ENCODE assay signal across 9 cellular contexts in the genomic region with DNA sequence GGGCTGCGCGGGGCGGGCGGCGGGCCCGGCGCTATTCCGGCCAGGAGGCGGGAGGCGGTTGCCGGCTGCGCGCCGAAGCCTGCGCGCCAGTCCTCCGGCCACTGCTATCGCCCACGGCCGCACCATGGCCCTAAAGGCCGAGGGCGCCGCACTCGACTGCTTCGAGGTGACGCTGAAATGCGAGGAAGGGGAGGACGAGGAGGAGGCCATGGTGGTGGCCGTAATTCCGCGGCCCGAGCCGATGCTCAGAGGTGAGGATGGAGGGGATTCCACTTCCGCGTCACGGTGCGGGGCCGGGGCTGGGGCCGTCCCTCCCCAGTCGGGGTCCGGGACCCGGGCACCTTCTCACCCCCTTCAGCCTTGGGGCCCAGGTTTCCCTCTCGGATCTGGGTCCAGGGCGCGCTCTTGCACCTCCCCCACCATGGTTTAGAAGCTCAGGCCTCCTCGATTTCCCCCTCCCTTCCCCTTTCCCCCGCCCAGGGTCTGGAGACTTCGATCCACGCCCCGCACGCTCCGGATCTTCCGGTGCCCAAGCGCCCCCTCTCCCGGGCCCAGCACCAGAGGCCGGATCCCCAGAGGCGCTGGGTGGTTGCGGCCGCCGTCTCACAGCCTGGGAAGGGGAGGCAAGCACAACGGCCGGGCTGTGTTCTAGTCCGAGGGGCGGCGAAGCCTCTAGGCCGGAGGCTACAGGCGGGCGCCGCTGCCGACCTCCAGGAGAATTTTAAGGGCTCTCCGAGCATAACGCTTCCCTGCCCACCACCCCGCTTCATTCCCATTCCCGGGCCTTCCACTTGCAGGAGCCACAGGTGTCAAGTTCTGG. TPM values are rescaled to one million over a fixed set of nuclear protein-coding genes. Genes with fewer than 3 reads are reported as not detected.
DNase-seq lines count a peak whose midpoint lies in the region; ATAC-seq, FAIRE-seq and TF ChIP-seq lines count a peak whose summit lies in the region.
"Had no signal": no experiment of that assay in that cellular context is flagged by ENCODE, and none has a peak within 500 bp of the region (broad histone marks: within the 10 kb centered on the region; RNA-seq: fewer than 3 reads in every experiment).

No MANE protein-coding gene starts in this region.

- peak overlapping the region; percentile 73 for H4K91ac ChIP-seq in trophoblast cell (ENCODE audit: low read depth, low read length)

- peak overlapping the region; percentile 78 for H2BK120ac ChIP-seq in trophoblast cell (ENCODE audit: insufficient read depth, low read length, poor library complexity)

- no peak for TF ChIP-seq CTCF in CD14-positive monocyte (IDR thresholded peaks at IDR 0.05)
- no peak for TF ChIP-seq CTCF in Peyer's patch (IDR thresholded peaks at IDR 0.05)
- no peak for TF ChIP-seq CTCF in heart right ventricle (IDR thresholded peaks at IDR 0.05)

- H3K4me3 Mint-ChIP-seq in CD14-positive monocyte = peak overlapping the region; percentile 80 to 87

- H3K18ac ChIP-seq in trophoblast cell (ENCODE audit: low read length) = peak overlapping the region; percentile 76

- H3K36me3 ChIP-seq in Peyer's patch (peaks cover 0 to 12% (median 0%) of the 10 kb centered on the region in 3 donors), heart right ventricle (peaks cover 0 to 29% (median 11%) of the 10 kb centered on the region in 9 donors), trophoblast cell (ENCODE audit: control insufficient read depth in 1 of 2, insufficient read depth in 2 of 2, low read length in 2 of 2) (peaks cover 27 to 29% of the 10 kb centered on the region in 2 experiments)

- H3K27ac Mint-ChIP-seq in CD14-positive monocyte = no peak overlapping the region

- peak overlapping the region; percentile 31 for H4K12ac ChIP-seq in trophoblast cell (ENCODE audit: low read depth, low read length)

- no peak overlapping the region for H3K23ac ChIP-seq in trophoblast cell (ENCODE audit: low read length)

- peak overlapping the region; percentile 83 for H3K14ac ChIP-seq in trophoblast cell (ENCODE audit: low read length)

- H3K27me3 ChIP-seq in Peyer's patch (no peaks in the 10 kb centered on the region), heart right ventricle (no peaks in the 10 kb centered on the region), trophoblast cell (ENCODE audit: insufficient read depth, low read length) (no peaks in the 10 kb centered on the region)

- H3K4me2 ChIP-seq in trophoblast cell (ENCODE audit: low read length) = peak overlapping the region; percentile 71

- H4K8ac ChIP-seq in trophoblast cell (ENCODE audit: low read depth, low read length) = peak overlapping the region; percentile 67

- H3K9me3 ChIP-seq in Peyer's patch (no peaks in the 10 kb centered on the region), heart right ventricle (no peaks in the 10 kb centered on the region), trophoblast cell (ENCODE audit: insufficient read depth, low read depth, low read length) (no peaks in the 10 kb centered on the region)

- peaks cover 32% of the 10 kb centered on the region for H3K4me1 Mint-ChIP-seq in CD14-positive monocyte

- H2BK12ac ChIP-seq in trophoblast cell (ENCODE audit: low read length) = peak overlapping the region; percentile 6

- H2AK5ac ChIP-seq in trophoblast cell (ENCODE audit: low read length) = peak overlapping the region; percentile 32

- H3K4me3 ChIP-seq in Peyer's patch (peak overlapping the region; percentile 86 to 97 (median 90)), heart right ventricle (peak overlapping the region; percentile 76 to 100 (median 96)), trophoblast cell (ENCODE audit: low read depth, low read length) (peak overlapping the region; percentile 97)

- DNase-seq in CD14-positive monocyte (ENCODE audit: low spot score) (no peak), GM19239 (ENCODE audit: insufficient read length, low spot score) (peak; percentile 65), Peyer's patch (peak; percentile 55 to 66 (median 59)), amniotic epithelial cell (ENCODE audit: low read depth) (peak; percentile 39), heart right ventricle (peak; percentile 39 to 59), trophoblast cell (peak in 1 of 2 donors; percentile 45), NCI-H446 treated with DMSO at 0.1 percent for 48 hours (lab: John Stamatoyannopoulos, UW) (no peak)

- whole genome bisulfite sequencing in heart right ventricle, 2 donors = 0 to 1% methylated on average over 66 to 67 of the region's 74 CpGs
- no CpG with 5 or more reads among the region's 74 CpGs for WGBS in trophoblast cell (ENCODE audit: extremely low coverage, insufficient coverage, insufficient read length)

- peak overlapping the region; percentile 87 for H2BK5ac ChIP-seq in trophoblast cell (ENCODE audit: low read depth, low read length, poor library complexity)

- H3K4ac ChIP-seq in trophoblast cell (ENCODE audit: low read depth, low read length) = peak overlapping the region; percentile 95

- H3K79me2 ChIP-seq in trophoblast cell (ENCODE audit: control insufficient read depth, insufficient read depth, low read length, poor library complexity) = peaks cover 14% of the 10 kb centered on the region

- peak; percentile 43 for ATAC-seq in HG03280 (IDR thresholded peaks at IDR 0.05; ENCODE audit: unreplicated experiment)
- ATAC-seq in heart right ventricle = peak; percentile 49 to 71 (median 60)

- peaks cover 10% of the 10 kb centered on the region for H3K79me1 ChIP-seq in trophoblast cell (ENCODE audit: low read length)

- intact Hi-C loops in CD14-positive monocyte (cut with micrococcal nuclease) (no loop called here), heart right ventricle (cut with DNase I) (loop anchor here in 7 of 10 donors (2.0 to 10.0 kb wide), 5 partner anchors 36 to 49 kb away; partner anchors contain the start of gene ZFTA (in 5 of the 7))

- TF ChIP-seq POLR2A in Peyer's patch (IDR thresholded peaks at IDR 0.05) = no peak

- FAIRE-seq in GM19239 (lab: Jason Lieb, UNC) = peak; percentile 39
- FAIRE-seq: TTC549 had no signal

- H3K27ac ChIP-seq in Peyer's patch (peak overlapping the region; percentile 69 to 83 (median 80)), heart right ventricle (peak overlapping the region; percentile 35 to 93 (median 82)), trophoblast cell (ENCODE audit: low read depth, low read length) (peak overlapping the region; percentile 58)

- H3K9me3 Mint-ChIP-seq in CD14-positive monocyte = no peaks in the 10 kb centered on the region

- peak overlapping the region; percentile 38 for H2AFZ ChIP-seq in trophoblast cell (ENCODE audit: insufficient read depth, low read length, poor library complexity)

- H3K4me1 ChIP-seq in Peyer's patch = peaks cover 0 to 22% (median 6%) of the 10 kb centered on the region in 4 donors
- H3K4me1 ChIP-seq in heart right ventricle = peaks cover 0 to 38% (median 22%) of the 10 kb centered on the region in 9 donors
- peaks cover 8 to 13% of the 10 kb centered on the region in 2 experiments for H3K4me1 ChIP-seq in trophoblast cell (ENCODE audit: control insufficient read depth in 1 of 2, insufficient read depth in 2 of 2, low read length in 2 of 2)

- peaks cover 14 to 20% of the 10 kb centered on the region in 2 donors for H3K36me3 Mint-ChIP-seq in CD14-positive monocyte

- H3K9ac ChIP-seq in trophoblast cell (ENCODE audit: low read length) = peak overlapping the region; percentile 96

- H3K27me3 Mint-ChIP-seq in CD14-positive monocyte (ENCODE audit: low read depth in 3 of 3) = peaks cover 11 to 12% (median 12%) of the 10 kb centered on the region in 3 donors

RNA-seq across cellular contexts. Expression of gene SPINDOC, which starts 0.5 kb away (rescaled TPM):
- polyA plus RNA-seq in CD14-positive monocyte (under 1 TPM; 0.10 to 0.20 TPM), heart right ventricle (1 to 10 TPM; 9.4 to 9.7 TPM)
- total RNA-seq in Peyer's patch (10 to 100 TPM in 1 of 4 donors, 1 to 10 TPM in 3; 3.5 to 15.7 (median 6.4) TPM), heart right ventricle (10 to 100 TPM in 5 of 10 donors, 1 to 10 TPM in 5; 7.0 to 13.2 (median 9.9) TPM)
- polyA plus RNA-seq in trophoblast cell (2013) = 47.1 and 48.8 TPM in 2 replicates

RNA-seq across cellular contexts. Expression of gene MARK2, which starts 25.1 kb away (rescaled TPM):
- polyA plus RNA-seq in CD14-positive monocyte = 10 to 100 TPM; 32.4 to 33.3 TPM
- total RNA-seq in Peyer's patch = 10 to 100 TPM; 34.7 to 82.9 (median 72.1) TPM
- 10 to 100 TPM; 33.8 to 42.7 (median 39.0) TPM for total RNA-seq in heart right ventricle
- 10 to 100 TPM; 12.6 to 18.9 TPM for polyA plus RNA-seq in heart right ventricle
- polyA plus RNA-seq in trophoblast cell (2013) = 67.3 and 70.2 TPM in 2 replicates

RNA-seq across cellular contexts. Expression of gene ZFTA, which starts 45.2 kb away (rescaled TPM):
- polyA plus RNA-seq in CD14-positive monocyte (not detected), heart right ventricle (1 to 10 TPM; 4.6 to 7.5 TPM)
- total RNA-seq in Peyer's patch (10 to 100 TPM in 1 of 4 donors, 1 to 10 TPM in 3; 3.7 to 10.5 (median 8.5) TPM), heart right ventricle (10 to 100 TPM in 4 of 10 donors, 1 to 10 TPM in 6; 6.8 to 14.3 (median 8.9) TPM)
- polyA plus RNA-seq in trophoblast cell (2013) = 15.5 and 15.8 TPM in 2 replicates

Comparison
In these comparisons a context has a peak if more than half of its experiments do, and no peak if none do; other contexts are left out.
1. DNase-seq: peak in GM19239 (single experiment), Peyer's patch (3 of 3), amniotic epithelial cell (single experiment) and heart right ventricle (2 of 2); none in CD14-positive monocyte (single experiment) and NCI-H446 treated with DMSO at 0.1 percent for 48 hours (single experiment).
2. intact Hi-C loops: an anchor here in heart right ventricle (2.0 to 10.0 kb wide); none called in CD14-positive monocyte.
3. Peak in every context shown above with its lines, with median percentiles within 50 percentile points of each other: H3K27ac ChIP-seq and H3K4me3 ChIP-seq.